Comparison of ENCODE assay signal across 10 cellular contexts in the genomic region with DNA sequence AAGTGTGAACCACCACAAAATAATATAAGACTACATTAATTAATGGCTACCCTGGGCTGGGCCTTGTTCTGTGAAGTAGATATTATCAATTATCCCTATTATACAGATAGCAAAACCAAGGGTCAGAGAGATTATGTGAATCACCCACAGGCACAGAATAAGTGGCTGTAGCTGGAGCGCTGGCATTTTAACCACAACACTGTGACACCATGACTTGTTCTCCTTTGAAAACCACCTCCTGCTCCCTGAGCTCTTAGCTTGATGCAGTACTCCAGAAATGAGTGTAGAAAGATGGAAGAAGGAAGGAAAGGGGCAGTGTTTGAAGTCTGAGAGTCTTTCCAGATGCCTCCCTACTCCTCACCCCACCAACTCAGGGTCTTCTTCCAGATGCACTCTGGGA. TPM values are rescaled to one million over a fixed set of nuclear protein-coding genes. Genes with fewer than 3 reads are reported as not detected.
DNase-seq lines count a peak whose midpoint lies in the region; ATAC-seq, FAIRE-seq and TF ChIP-seq lines count a peak whose summit lies in the region.
"Had no signal": no experiment of that assay in that cellular context is flagged by ENCODE, and none has a peak within 500 bp of the region (broad histone marks: within the 10 kb centered on the region; RNA-seq: fewer than 3 reads in every experiment).

No MANE protein-coding gene starts in this region.

- H3K27ac Mint-ChIP-seq in Calu3 (ENCODE audit: unreplicated experiment), result peak overlapping the region; percentile 98
- H3K27ac Mint-ChIP-seq in CD14-positive monocyte, result peak overlapping the region in 1 of 7 donors; percentile 25

- peaks cover 12% of the 10 kb centered on the region for H3K23me2 ChIP-seq in H1 (ENCODE audit: low read depth, low read length)

- no peak overlapping the region for H2AK5ac ChIP-seq in H1 (ENCODE audit: low read depth, low read length)

- no peaks in the 10 kb centered on the region for H3K79me1 ChIP-seq in H1 (ENCODE audit: low read depth, low read length)

- 0 out of 2 replicates have a peak overlapping the region, but pooled peaks have one; percentile 36 for H2BK15ac ChIP-seq in H1 (ENCODE audit: low read length)

- no peaks in the 10 kb centered on the region for H3K9me3 Mint-ChIP-seq in Calu3 (ENCODE audit: low read depth, unreplicated experiment)
- H3K9me3 Mint-ChIP-seq in CD14-positive monocyte, result no peaks in the 10 kb centered on the region

- no peak for TF ChIP-seq RAD21 in H1 (IDR thresholded peaks at IDR 0.05 in 1 of 2, conservative IDR thresholded peaks at IDR 0.05 in 1 of 2; ENCODE audit: low read depth in 2 of 2, low read length in 2 of 2)

- no peak overlapping the region for H2BK120ac ChIP-seq in H1 (replicated peaks; ENCODE audit: low read depth, low read length)

- no peak overlapping the region for H3K23ac ChIP-seq in H1 (ENCODE audit: insufficient read length)

- H3K27me3 Mint-ChIP-seq in Calu3 (ENCODE audit: unreplicated experiment), result no peaks in the 10 kb centered on the region
- H3K27me3 Mint-ChIP-seq in CD14-positive monocyte (ENCODE audit: low read depth in 3 of 3), result no peaks in the 10 kb centered on the region

- H3K27me3 ChIP-seq in H1 (replicated peaks in 1 of 4; ENCODE audit: control insufficient read depth in 3 of 4, extremely low read depth in 1 of 4, insufficient read depth in 3 of 4, low read length in 3 of 4) (peaks cover 0 to 22% (median 14%) of the 10 kb centered on the region in 4 experiments; a peak in 6 of 7 replicates), prostate gland (replicated peaks; ENCODE audit: insufficient read depth) (no peaks in the 10 kb centered on the region)

- no peak overlapping the region for H3K14ac ChIP-seq in H1 (ENCODE audit: insufficient read length)

- 91% methylated on average over 1 of the region's 1 CpG; no CpG with 5 or more reads in 1 of the 2 experiments for WGBS in H1 (ENCODE audit: extremely low coverage in 1 of 2, insufficient coverage in 1 of 2, insufficient read length in 1 of 2, insufficient replicate concordance in 2 of 2, low coverage in 1 of 2, low lambda C conversion rate in 2 of 2, missing lambda C conversion rate in 1 of 2), 2 experiments
- WGBS in prostate gland, result 60% methylated on average over 1 of the region's 1 CpG

- H3K4me1 Mint-ChIP-seq in Calu3 (ENCODE audit: low read depth, unreplicated experiment) (peaks cover 62% of the 10 kb centered on the region), CD14-positive monocyte (peaks cover 54% of the 10 kb centered on the region)

- CTCF ChIA-PET in Calu3 (lab: Charles Lee), result interaction anchor here (2.1 kb wide), 1 partner anchor 27 kb away, joined by 10 read pairs; no protein-coding TSS in a partner anchor
- CTCF ChIA-PET in H1 (lab: Charles Lee; ENCODE audit: partially characterized antibody), result interaction anchor here (1.4 to 1.7 kb wide), 3 partner anchors 15 to 886 kb away, joined by 3 read pairs; no protein-coding TSS in a partner anchor

- H3K9me3 ChIP-seq in H1 (ENCODE audit: insufficient read depth in 2 of 2, low read depth in 1 of 2, low read length in 1 of 2) (no peaks in the 10 kb centered on the region), prostate gland (no peaks in the 10 kb centered on the region)

- DNase-seq in Calu3 (no peak), MV-4-11 (lab: John Stamatoyannopoulos, UW) (peak; percentile 29), H1 (ENCODE audit: low read depth in 1 of 2, low spot score in 2 of 2) (no peak), prostate gland (ENCODE audit: low spot score) (no peak), SHP77 (lab: John Stamatoyannopoulos, UW) (no peak), CD14-positive monocyte (ENCODE audit: low spot score) (no peak)
- DNase-seq: Kasumi-1 had no signal

- POLR2A ChIA-PET in H1 (lab: Charles Lee; ENCODE audit: partially characterized antibody), result no interaction called here

- H3K4me3 ChIP-seq in H1 (ENCODE audit: extremely low read depth in 1 of 4, insufficient read depth in 2 of 4, low read depth in 3 of 4, low read length in 4 of 4) (no peak overlapping the region), prostate gland (no peak overlapping the region)

- H3K4me1 ChIP-seq in H1 (replicated peaks in 1 of 4; ENCODE audit: control insufficient read depth in 3 of 4, insufficient read depth in 4 of 4, low read length in 3 of 4), result peaks cover 6 to 12% (median 6%) of the 10 kb centered on the region in 4 experiments; a peak in 5 of 7 replicates
- H3K4me1 ChIP-seq in prostate gland (replicated peaks), result peaks cover 19% of the 10 kb centered on the region

- no peak overlapping the region for H2AFZ ChIP-seq in H1 (ENCODE audit: low read length)

- H4K8ac ChIP-seq in H1 (ENCODE audit: extremely low read depth, insufficient read depth, low read length), result no peak overlapping the region

- H3K79me2 ChIP-seq in H1 (ENCODE audit: control insufficient read depth in 1 of 2, insufficient read depth in 2 of 2, low read length in 2 of 2), result no peaks in the 10 kb centered on the region

- no peak overlapping the region for H2BK5ac ChIP-seq in H1 (ENCODE audit: low read depth, low read length)

- no TSS peak for BruUV-seq in Calu3 (replicated peaks; lab: Mats Ljungman, UMichigan)

- peaks cover 45% of the 10 kb centered on the region for H3K36me3 Mint-ChIP-seq in Calu3 (ENCODE audit: insufficient read depth, unreplicated experiment)
- no peaks in the 10 kb centered on the region for H3K36me3 Mint-ChIP-seq in CD14-positive monocyte

- 0 out of 2 replicates have a peak overlapping the region, but pooled peaks have one; percentile 93 for H2BK12ac ChIP-seq in H1 (ENCODE audit: low read depth, low read length)

- H3K4ac ChIP-seq in H1 (replicated peaks; ENCODE audit: insufficient read length, low read depth, low read length), result no peak overlapping the region

- intact Hi-C loops in Calu3 (cut with micrococcal nuclease; ENCODE audit: unreplicated experiment), result loop anchor here (10.0 kb wide), 2 partner anchors 261 to 481 kb away; a partner anchor contains a TSS
- intact Hi-C loops in prostate gland (cut with DNase I), result loop anchor here (10.0 kb wide), 1 partner anchor 331 kb away; no protein-coding TSS in a partner anchor
- intact Hi-C loops in CD14-positive monocyte (cut with micrococcal nuclease), result loop anchor here in 1 of 2 donors (10.0 kb wide), 1 partner anchor 91 kb away; no protein-coding TSS in a partner anchor

- H4K20me1 ChIP-seq in H1 (replicated peaks in 1 of 2; ENCODE audit: control insufficient read depth in 1 of 2, insufficient read depth in 2 of 2, low read length in 2 of 2), result no peaks in the 10 kb centered on the region

- no peak overlapping the region for H3K56ac ChIP-seq in H1 (replicated peaks; ENCODE audit: insufficient read length, low read depth, low read length)

- H3K4me3 Mint-ChIP-seq in Calu3 (ENCODE audit: low read depth, unreplicated experiment) (peak overlapping the region; percentile 85), CD14-positive monocyte (no peak overlapping the region)

- TF ChIP-seq POLR2A in H1 (IDR thresholded peaks at IDR 0.05; ENCODE audit: control extremely low read depth in 1 of 2, low read depth in 2 of 2, low read length in 2 of 2) (no peak), prostate gland (IDR thresholded peaks at IDR 0.05) (no peak)

- no peak for FAIRE-seq in H1 (lab: Jason Lieb, UNC)
- FAIRE-seq: bronchial epithelial cell had no signal

- H3K36me3 ChIP-seq in H1 (ENCODE audit: control insufficient read depth in 2 of 4, insufficient read depth in 4 of 4, low read length in 3 of 4) (no peaks in the 10 kb centered on the region), prostate gland (no peaks in the 10 kb centered on the region)

- no peak overlapping the region for H3K18ac ChIP-seq in H1 (ENCODE audit: extremely low read depth, low read length)

- no peak for TF ChIP-seq EP300 in H1 (IDR thresholded peaks at IDR 0.05; ENCODE audit: borderline replicate concordance in 1 of 2, low read depth in 2 of 2, low read length in 2 of 2)

- no peak overlapping the region for H3K27ac ChIP-seq in H1 (ENCODE audit: low read depth, low read length)
- peak overlapping the region; percentile 90 to 93 for H3K27ac ChIP-seq in prostate gland

- no peak overlapping the region for H3K9ac ChIP-seq in H1 (replicated peaks in 1 of 4; ENCODE audit: extremely low read depth in 1 of 4, low read depth in 3 of 4, low read length in 3 of 4)

- peak overlapping the region in 1 of 2 experiments; percentile 82; a peak in 1 of 4 replicates for H3K4me2 ChIP-seq in H1 (ENCODE audit: insufficient read depth in 1 of 2, low read depth in 2 of 2, low read length in 2 of 2)

- no peak overlapping the region for H4K91ac ChIP-seq in H1 (replicated peaks; ENCODE audit: insufficient read length, low read length)

- no peak for ATAC-seq in HG02973 (IDR thresholded peaks at IDR 0.05; ENCODE audit: unreplicated experiment)
- no peak for ATAC-seq in GM19035 (IDR thresholded peaks at IDR 0.05; ENCODE audit: unreplicated experiment)

- no peak overlapping the region for H4K5ac ChIP-seq in H1 (ENCODE audit: insufficient read length, low read depth, low read length)

- no peak overlapping the region for H2BK20ac ChIP-seq in H1 (ENCODE audit: low read length)

- TF ChIP-seq CTCF in Calu3 (IDR thresholded peaks at IDR 0.05; ENCODE audit: unreplicated experiment), result no peak
- TF ChIP-seq CTCF in H1 (IDR thresholded peaks at IDR 0.05; ENCODE audit: control extremely low read depth in 1 of 3, insufficient read depth in 1 of 3, low read depth in 1 of 3, low read length in 3 of 3), result no peak
- no peak for TF ChIP-seq CTCF in prostate gland (IDR thresholded peaks at IDR 0.05)
- no peak for TF ChIP-seq CTCF in CD14-positive monocyte (IDR thresholded peaks at IDR 0.05)

TF ChIP-seq in H1, 55 proteins besides CTCF, POLR2A, EP300 and RAD21 (continues in another document):
- TF ChIP-seq SUZ12 (IDR thresholded peaks at IDR 0.05; ENCODE audit: low read length), result no peak
- TF ChIP-seq, protein P1, sequence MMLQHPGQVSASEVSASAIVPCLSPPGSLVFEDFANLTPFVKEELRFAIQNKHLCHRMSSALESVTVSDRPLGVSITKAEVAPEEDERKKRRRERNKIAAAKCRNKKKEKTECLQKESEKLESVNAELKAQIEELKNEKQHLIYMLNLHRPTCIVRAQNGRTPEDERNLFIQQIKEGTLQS (IDR thresholded peaks at IDR 0.05; ENCODE audit: insufficient read depth, low read depth, low read length), result no peak
- no peak for TF ChIP-seq ASH2L (IDR thresholded peaks at IDR 0.05; ENCODE audit: low read length)
- TF ChIP-seq CBX8 (IDR thresholded peaks at IDR 0.05; ENCODE audit: borderline replicate concordance, low read depth, low read length), result no peak

RNA-seq across cellular contexts. Expression of a gene that starts 29.5 kb away (rescaled TPM):
- total RNA-seq in Calu3 (2022) (76.5 and 89.3 TPM in 2 replicates), prostate gland (100 to 1,000 TPM; 154 to 303 TPM)
- total RNA-seq in H1 (2021; fragmentation: NEBNext Ultra II Directional; extraction: Animal tissue kit (Norgen Biotek cat#: 25700)), result 10.9 and 13.5 TPM in 2 replicates
- polyA plus RNA-seq in H1 (2011; rRNA removed) (4.4 and 6.6 TPM in 2 replicates), CD14-positive monocyte (10 to 100 TPM; 29.3 to 31.3 TPM)
- 7.0 TPM for polyA plus RNA-seq in H1 (2011; cell fraction: cytosol; rRNA removed)
- polyA plus RNA-seq in H1 (2011; cell fraction: nucleus; rRNA removed), result 11.3 TPM
- 5.0 to 9.8 TPM (median 6.1 TPM) in 4 replicates for polyA plus RNA-seq in H1 (2012, experiment 1 of 2)
- polyA plus RNA-seq in H1 (2012, experiment 2 of 2), result 6.6 TPM
- 4.8 TPM for polyA plus RNA-seq in H1 (2013, experiment 1 of 2)
- 5.4 TPM for polyA plus RNA-seq in H1 (2013, experiment 2 of 2)
- 2.9 and 5.5 TPM in 2 replicates for polyA minus RNA-seq in H1 (2011; rRNA and poly(A)+ RNA removed)
- 7.0 TPM for polyA minus RNA-seq in H1 (2011; cell fraction: cytosol; rRNA and poly(A)+ RNA removed)
- polyA minus RNA-seq in H1 (2011; cell fraction: nucleus; rRNA and poly(A)+ RNA removed), result 55.3 TPM
